1 cellular context compared by ENCODE assay signal in the genomic region with DNA sequence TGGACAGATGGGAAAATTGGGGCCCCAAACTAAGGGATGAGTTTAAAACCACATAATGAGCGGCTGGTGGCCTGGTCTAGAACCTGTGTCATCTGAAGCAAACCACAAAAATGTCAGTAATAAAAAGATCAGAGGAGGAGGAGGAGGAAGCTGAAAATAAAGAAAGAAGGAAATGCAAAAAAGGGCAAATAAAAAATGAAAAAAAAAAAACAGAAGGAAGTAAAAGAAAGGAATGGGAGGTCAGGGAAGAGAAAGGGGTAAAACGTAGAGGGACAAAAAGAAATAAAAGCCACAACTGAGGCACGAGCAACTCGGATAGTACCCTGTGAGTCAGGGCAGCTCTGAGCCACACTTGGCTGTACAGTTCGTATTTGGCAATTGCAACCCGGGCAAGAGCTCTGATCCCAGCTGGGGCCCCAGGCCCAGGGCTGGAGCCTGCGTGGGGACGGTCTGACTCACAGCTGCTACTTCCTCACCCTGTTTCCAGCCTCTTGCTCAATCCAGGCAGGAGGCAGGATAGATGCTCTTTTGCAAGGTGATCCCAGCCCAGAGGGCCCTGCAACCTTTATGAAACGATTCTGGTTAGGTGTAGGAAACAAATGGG.
A peak's percentile ranks its signal among the peaks of the same experiment; 100 is the strongest.
TF ChIP-seq lines count a peak whose summit lies in the region.

No MANE protein-coding gene starts in this region.

TF ChIP-seq in K562, 482 proteins besides CTCF, POLR2A, EP300 and RAD21 (continued from another document and continues in another):
- TF ChIP-seq, protein P1, sequence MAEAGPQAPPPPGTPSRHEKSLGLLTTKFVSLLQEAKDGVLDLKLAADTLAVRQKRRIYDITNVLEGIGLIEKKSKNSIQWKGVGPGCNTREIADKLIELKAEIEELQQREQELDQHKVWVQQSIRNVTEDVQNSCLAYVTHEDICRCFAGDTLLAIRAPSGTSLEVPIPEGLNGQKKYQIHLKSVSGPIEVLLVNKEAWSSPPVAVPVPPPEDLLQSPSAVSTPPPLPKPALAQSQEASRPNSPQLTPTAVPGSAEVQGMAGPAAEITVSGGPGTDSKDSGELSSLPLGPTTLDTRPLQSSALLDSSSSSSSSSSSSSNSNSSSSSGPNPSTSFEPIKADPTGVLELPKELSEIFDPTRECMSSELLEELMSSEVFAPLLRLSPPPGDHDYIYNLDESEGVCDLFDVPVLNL (CRISPR knock-in tag; IDR thresholded peaks at IDR 0.05; ENCODE audit: low read depth): no peak
- TF ChIP-seq CHD1 (IDR thresholded peaks at IDR 0.05; ENCODE audit: low read length): no peak
- no peak for TF ChIP-seq E2F3 (CRISPR knock-in tag; IDR thresholded peaks at IDR 0.05)
- peak; percentile 91 for TF ChIP-seq FOSL1 (tag; conservative IDR thresholded peaks at IDR 0.05)
- TF ChIP-seq E2F6 (IDR thresholded peaks at IDR 0.05; ENCODE audit: borderline replicate concordance in 1 of 2, extremely low read depth in 1 of 2, insufficient read depth in 1 of 2, insufficient read length in 1 of 2, low read depth in 1 of 2, low read length in 1 of 2, poor library complexity in 1 of 2, severe bottlenecking in 1 of 2): no peak
- TF ChIP-seq, protein P2, sequence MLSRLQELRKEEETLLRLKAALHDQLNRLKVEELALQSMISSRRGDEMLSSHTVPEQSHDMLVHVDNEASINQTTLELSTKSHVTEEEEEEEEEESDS (CRISPR knock-in tag; IDR thresholded peaks at IDR 0.05): no peak
- no peak for TF ChIP-seq ZNF274 (IDR thresholded peaks at IDR 0.05; ENCODE audit: borderline replicate concordance, low read depth, low read length)
- TF ChIP-seq ZC3H4 (CRISPR knock-in tag; IDR thresholded peaks at IDR 0.05; ENCODE audit: borderline replicate concordance): no peak
- no peak for TF ChIP-seq PRMT5 (CRISPR knock-in tag; IDR thresholded peaks at IDR 0.05)
- TF ChIP-seq ZNF644 (tag; IDR thresholded peaks at IDR 0.05; ENCODE audit: low read depth): no peak
- peak; percentile 49; the same call in 1 of the 2 replicates for TF ChIP-seq JUND (IDR thresholded peaks at IDR 0.05; ENCODE audit: borderline replicate concordance, low read depth, low read length)
- TF ChIP-seq JUND (tag; IDR thresholded peaks at IDR 0.05; ENCODE audit: borderline replicate concordance, low read depth, low read length): no peak; the same call in 2 of the 3 replicates
- no peak for TF ChIP-seq ZNF24 (IDR thresholded peaks at IDR 0.05)
- TF ChIP-seq TRIM25 (IDR thresholded peaks at IDR 0.05; ENCODE audit: borderline replicate concordance): no peak
- TF ChIP-seq NR1H2 (CRISPR knock-in tag; IDR thresholded peaks at IDR 0.05): no peak
- no peak; the same call in 1 of the 2 replicates for TF ChIP-seq DPF2 (IDR thresholded peaks at IDR 0.05)
- no peak for TF ChIP-seq SRSF9 (IDR thresholded peaks at IDR 0.05; ENCODE audit: borderline replicate concordance, low read depth, low read length)
- peak; percentile 30; the same call in 1 of the 2 replicates for TF ChIP-seq SPI1 (IDR thresholded peaks at IDR 0.05; ENCODE audit: borderline replicate concordance, low read depth, low read length)
- peak; percentile 65; the same call in 1 of the 2 replicates for TF ChIP-seq TFAP4 (CRISPR knock-in tag; IDR thresholded peaks at IDR 0.05; ENCODE audit: borderline replicate concordance)
- no peak for TF ChIP-seq DIDO1 (tag; IDR thresholded peaks at IDR 0.05; ENCODE audit: low read depth)
- TF ChIP-seq, protein P3, sequence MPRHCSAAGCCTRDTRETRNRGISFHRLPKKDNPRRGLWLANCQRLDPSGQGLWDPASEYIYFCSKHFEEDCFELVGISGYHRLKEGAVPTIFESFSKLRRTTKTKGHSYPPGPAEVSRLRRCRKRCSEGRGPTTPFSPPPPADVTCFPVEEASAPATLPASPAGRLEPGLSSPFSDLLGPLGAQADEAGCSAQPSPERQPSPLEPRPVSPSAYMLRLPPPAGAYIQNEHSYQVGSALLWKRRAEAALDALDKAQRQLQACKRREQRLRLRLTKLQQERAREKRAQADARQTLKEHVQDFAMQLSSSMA (CRISPR knock-in tag; IDR thresholded peaks at IDR 0.05): no peak
- no peak for TF ChIP-seq MTF1 (CRISPR knock-in tag; IDR thresholded peaks at IDR 0.05; ENCODE audit: borderline replicate concordance)
- no peak for TF ChIP-seq ZNF41 (CRISPR knock-in tag; conservative IDR thresholded peaks at IDR 0.05)
- no peak for TF ChIP-seq SRF (CRISPR knock-in tag; IDR thresholded peaks at IDR 0.05)
- TF ChIP-seq, protein P4, sequence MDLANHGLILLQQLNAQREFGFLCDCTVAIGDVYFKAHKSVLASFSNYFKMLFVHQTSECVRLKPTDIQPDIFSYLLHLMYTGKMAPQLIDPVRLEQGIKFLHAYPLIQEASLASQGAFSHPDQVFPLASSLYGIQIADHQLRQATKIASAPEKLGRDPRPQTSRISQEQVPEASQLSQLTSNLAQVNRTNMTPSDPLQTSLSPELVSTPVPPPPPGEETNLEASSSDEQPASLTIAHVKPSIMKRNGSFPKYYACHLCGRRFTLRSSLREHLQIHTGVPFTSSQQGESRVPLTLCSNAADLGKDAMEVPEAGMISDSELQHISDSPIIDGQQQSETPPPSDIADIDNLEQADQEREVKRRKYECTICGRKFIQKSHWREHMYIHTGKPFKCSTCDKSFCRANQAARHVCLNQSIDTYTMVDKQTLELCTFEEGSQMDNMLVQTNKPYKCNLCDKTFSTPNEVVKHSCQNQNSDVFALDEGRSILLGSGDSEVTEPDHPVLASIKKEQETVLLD (IDR thresholded peaks at IDR 0.05): no peak
- TF ChIP-seq CTBP1 (IDR thresholded peaks at IDR 0.05; ENCODE audit: borderline replicate concordance): peak; percentile 55; the same call in 1 of the 2 replicates
- TF ChIP-seq KLF16 (IDR thresholded peaks at IDR 0.05): no peak
- TF ChIP-seq CCAR2 (IDR thresholded peaks at IDR 0.05; ENCODE audit: low read depth, low read length): no peak
- no peak for TF ChIP-seq HDAC6 (IDR thresholded peaks at IDR 0.05; ENCODE audit: low read depth, low read length)
- TF ChIP-seq ZKSCAN1 (IDR thresholded peaks at IDR 0.05; ENCODE audit: low read depth, low read length): no peak
- no peak for TF ChIP-seq ZZZ3 (IDR thresholded peaks at IDR 0.05)
- TF ChIP-seq PPARD (CRISPR knock-in tag; IDR thresholded peaks at IDR 0.05): no peak
- no peak for TF ChIP-seq ATF1 (CRISPR knock-in tag; IDR thresholded peaks at IDR 0.05)
- no peak for TF ChIP-seq ATF1 (tag; IDR thresholded peaks at IDR 0.05)
- TF ChIP-seq ZNF174 (CRISPR knock-in tag; IDR thresholded peaks at IDR 0.05): no peak
- TF ChIP-seq TOE1 (IDR thresholded peaks at IDR 0.05; ENCODE audit: borderline replicate concordance): no peak
- TF ChIP-seq TOE1 (CRISPR knock-in tag; IDR thresholded peaks at IDR 0.05; ENCODE audit: borderline replicate concordance, low read depth): no peak
- no peak for TF ChIP-seq XRCC3 (IDR thresholded peaks at IDR 0.05)
- no peak for TF ChIP-seq ZNF232 (CRISPR knock-in tag; IDR thresholded peaks at IDR 0.05)
- no peak for TF ChIP-seq HOXB6 (CRISPR knock-in tag; IDR thresholded peaks at IDR 0.05; ENCODE audit: borderline replicate concordance)
- TF ChIP-seq SNIP1 (IDR thresholded peaks at IDR 0.05; ENCODE audit: low read depth): no peak
- 0 out of 2 replicates have a peak, but pooled peaks have one; percentile 34 for TF ChIP-seq ZNF589 (CRISPR knock-in tag; IDR thresholded peaks at IDR 0.05; ENCODE audit: low read depth)
- no peak for TF ChIP-seq NCOA1 (IDR thresholded peaks at IDR 0.05; ENCODE audit: low read depth)
- TF ChIP-seq SMARCA4 (IDR thresholded peaks at IDR 0.05): peak; percentile 53; the same call in 1 of the 2 replicates
- no peak for TF ChIP-seq ZNF699 (CRISPR knock-in tag; IDR thresholded peaks at IDR 0.05; ENCODE audit: insufficient replicate concordance)
- no peak for TF ChIP-seq PYGO2 (tag; IDR thresholded peaks at IDR 0.05)
- no peak for TF ChIP-seq ZNF121 (CRISPR knock-in tag; conservative IDR thresholded peaks at IDR 0.05)
- TF ChIP-seq CBFA2T3 (IDR thresholded peaks at IDR 0.05): 0 out of 2 replicates have a peak, but pooled peaks have one; percentile 2
- TF ChIP-seq ZKSCAN3 (CRISPR knock-in tag; IDR thresholded peaks at IDR 0.05): no peak
- TF ChIP-seq, protein P5, sequence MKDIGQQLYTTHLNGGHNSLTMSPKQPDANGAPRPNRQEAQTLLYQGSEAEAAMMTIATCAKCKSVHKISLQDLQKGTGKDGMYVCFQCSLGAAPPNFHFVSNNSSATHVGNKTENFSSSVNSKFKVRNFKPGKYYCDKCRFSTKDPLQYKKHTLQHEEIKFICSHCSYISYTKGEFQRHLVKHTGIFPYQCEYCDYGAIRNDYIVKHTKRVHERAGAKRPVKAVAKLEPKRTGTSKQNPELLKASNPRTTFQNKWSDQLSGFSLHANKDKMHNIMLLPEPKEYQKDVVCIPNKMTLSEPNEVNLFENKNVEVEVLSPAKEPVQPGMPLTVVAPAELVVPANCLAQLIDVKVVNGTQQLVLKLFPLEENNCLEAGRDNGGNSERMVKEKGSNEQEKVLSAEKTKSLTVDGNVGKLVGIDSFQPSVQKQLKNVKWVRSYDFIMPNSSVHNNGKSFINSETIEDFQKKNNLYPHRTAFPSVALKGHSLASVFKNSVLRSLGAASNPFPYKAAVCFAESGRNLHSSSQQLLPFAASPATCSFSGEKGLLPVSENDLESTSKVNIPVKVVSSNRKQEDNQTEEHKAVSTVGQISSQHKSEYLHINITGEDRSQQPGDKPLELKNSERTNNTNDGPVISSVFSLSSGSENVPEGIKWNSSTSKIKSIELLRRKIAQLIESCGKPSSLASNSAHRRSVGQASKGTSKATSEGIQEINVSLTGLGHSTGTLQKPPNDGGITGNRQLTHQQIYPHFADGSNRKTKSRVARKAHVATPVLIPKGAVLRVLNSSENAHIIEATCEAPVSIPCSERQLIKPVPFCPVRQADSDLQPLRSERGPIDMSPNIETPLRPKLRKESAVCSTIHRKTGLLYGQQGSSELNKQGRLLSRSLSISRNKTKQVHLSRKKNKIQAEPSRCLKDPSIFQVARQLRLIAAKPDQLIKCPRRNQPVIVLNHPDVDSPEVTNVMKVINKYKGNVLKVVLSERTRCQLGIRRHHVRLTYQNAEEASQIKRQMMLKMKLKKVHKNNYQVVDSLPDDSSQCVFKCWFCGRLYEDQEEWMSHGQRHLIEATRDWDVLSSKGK (CRISPR knock-in tag; IDR thresholded peaks at IDR 0.05): no peak
- peak; percentile 93 for TF ChIP-seq CEBPB (tag; IDR thresholded peaks at IDR 0.05)
- no peak for TF ChIP-seq PCBP1 (IDR thresholded peaks at IDR 0.05; ENCODE audit: low read depth, low read length, poor library complexity, severe bottlenecking)
- TF ChIP-seq ZNF512 (tag; IDR thresholded peaks at IDR 0.05): peak; percentile 77
- TF ChIP-seq ZNF224 (CRISPR knock-in tag; IDR thresholded peaks at IDR 0.05): no peak
- no peak for TF ChIP-seq NUFIP1 (IDR thresholded peaks at IDR 0.05; ENCODE audit: partially characterized antibody)
- TF ChIP-seq ETV6 (IDR thresholded peaks at IDR 0.05; ENCODE audit: borderline replicate concordance in 1 of 2, low read depth in 2 of 2, low read length in 1 of 2): no peak
- TF ChIP-seq ETV6 (CRISPR knock-in tag; IDR thresholded peaks at IDR 0.05; ENCODE audit: borderline replicate concordance): no peak
- no peak for TF ChIP-seq GTF2B (IDR thresholded peaks at IDR 0.05; ENCODE audit: extremely low read depth, insufficient read length)
